In genomic region chr22:47337161-47337621, GRCh38 we compare ENCODE assay signal across 9 cellular contexts.
DNase-seq lines count a peak whose midpoint lies in the region; ATAC-seq and TF ChIP-seq lines count a peak whose summit lies in the region.
"Had no signal": no experiment of that assay in that cellular context is flagged by ENCODE, and none has a peak within 500 bp of the region (broad histone marks: within the 10 kb centered on the region; RNA-seq: fewer than 3 reads in every experiment).

No MANE protein-coding gene starts in this region.

- no peak for TF ChIP-seq CTCF in brain microvascular endothelial cell (IDR thresholded peaks at IDR 0.05; ENCODE audit: low read depth, low read length, missing control alignments)
- no peak for TF ChIP-seq CTCF in natural killer cell (IDR thresholded peaks at IDR 0.05)
- TF ChIP-seq CTCF in tibial nerve (IDR thresholded peaks at IDR 0.05), result no peak

- peaks cover 0 to 6% of the 10 kb centered on the region in 2 donors for H3K4me1 Mint-ChIP-seq in natural killer cell
- H3K4me1 Mint-ChIP-seq in activated CD4-positive, alpha-beta memory T cell treated with anti-CD3 and anti-CD28 coated beads, Interleukin-2, amount 10 ng/mL, durations not matched to agents 7 days and 5 days, result no peaks in the 10 kb centered on the region

- no peaks in the 10 kb centered on the region for H3K4me1 ChIP-seq in tibial nerve
- H3K4me1 ChIP-seq: suprapubic skin had no signal

- intact Hi-C loops in natural killer cell (cut with micrococcal nuclease), result no loop called here

- peak overlapping the region; percentile 35 for H3K27ac ChIP-seq in brain microvascular endothelial cell
- peak overlapping the region in 1 of 4 donors; percentile 13 for H3K27ac ChIP-seq in tibial nerve
- H3K27ac ChIP-seq: suprapubic skin had no signal

- peaks cover 17 to 18% of the 10 kb centered on the region in 2 donors for H3K27me3 Mint-ChIP-seq in natural killer cell (ENCODE audit: low read depth in 2 of 2)
- H3K27me3 Mint-ChIP-seq in activated CD4-positive, alpha-beta memory T cell treated with anti-CD3 and anti-CD28 coated beads, Interleukin-2, amount 10 ng/mL, durations not matched to agents 7 days and 5 days, result peaks cover 3% of the 10 kb centered on the region

- ATAC-seq in natural killer cell, result peak; percentile 44 to 86 (median 80)

- H3K27ac Mint-ChIP-seq in natural killer cell, result peak overlapping the region; percentile 47 to 74
- H3K27ac Mint-ChIP-seq in activated CD4-positive, alpha-beta memory T cell treated with anti-CD3 and anti-CD28 coated beads, Interleukin-2, amount 10 ng/mL, durations not matched to agents 7 days and 5 days, result no peak overlapping the region

- in situ Hi-C loops in brain microvascular endothelial cell (cut with HindIII; ENCODE audit: low pct_ligation_motif_present, low sequenced_read_pairs), result no loop called here

- POLR2A ChIA-PET in activated CD4-positive, alpha-beta memory T cell treated with anti-CD3 and anti-CD28 coated beads, Interleukin-2, amount 10 ng/mL, durations not matched to agents 7 days and 5 days (lab: Charles Lee), result no interaction called here

- peaks cover 5% of the 10 kb centered on the region in 2 donors for H3K9me3 Mint-ChIP-seq in natural killer cell
- H3K9me3 Mint-ChIP-seq in activated CD4-positive, alpha-beta memory T cell treated with anti-CD3 and anti-CD28 coated beads, Interleukin-2, amount 10 ng/mL, durations not matched to agents 7 days and 5 days, result peaks cover 5% of the 10 kb centered on the region

- no peaks in the 10 kb centered on the region for H3K36me3 ChIP-seq in brain microvascular endothelial cell (replicated peaks)
- H3K36me3 ChIP-seq in tibial nerve, result no peaks in the 10 kb centered on the region
- H3K36me3 ChIP-seq: suprapubic skin had no signal

- no peak overlapping the region for H3K4me3 ChIP-seq in brain microvascular endothelial cell (ENCODE audit: low read depth, low read length)
- H3K4me3 ChIP-seq in tibial nerve, result peak overlapping the region in 1 of 4 donors; percentile 24
- H3K4me3 ChIP-seq: suprapubic skin had no signal

- TF ChIP-seq POLR2A in tibial nerve (IDR thresholded peaks at IDR 0.05), result no peak

- DNase-seq in D341Med (ENCODE audit: low spot score), result peak; percentile 50
- DNase-seq in NCI-H446 (lab: John Stamatoyannopoulos, UW), result peak; percentile 9 to 61
- peak; percentile 40 for DNase-seq in brain microvascular endothelial cell
- DNase-seq in natural killer cell, result no peak
- no peak for DNase-seq in activated CD4-positive, CD25-positive, alpha-beta regulatory T cell treated with anti-CD3 and anti-CD28 coated beads, Interleukin-2, amount 50 U/mL, for 72 hours
- no peak for DNase-seq in tibial nerve (ENCODE audit: low spot score in 2 of 2)
- DNase-seq in activated CD4-positive, alpha-beta memory T cell treated with anti-CD3 and anti-CD28 coated beads, Interleukin-2, amount 10 ng/mL, durations not matched to agents 7 days and 5 days, result no peak
- no peak for DNase-seq in epidermal melanocyte (ENCODE audit: insufficient read length, low spot score)

- no peaks in the 10 kb centered on the region for H3K36me3 Mint-ChIP-seq in natural killer cell
- H3K36me3 Mint-ChIP-seq in activated CD4-positive, alpha-beta memory T cell treated with anti-CD3 and anti-CD28 coated beads, Interleukin-2, amount 10 ng/mL, durations not matched to agents 7 days and 5 days (ENCODE audit: low read depth), result no peaks in the 10 kb centered on the region

- peaks cover 0 to 21% (median 0%) of the 10 kb centered on the region in 4 donors for H3K9me3 ChIP-seq in tibial nerve
- H3K9me3 ChIP-seq: suprapubic skin had no signal

- 45 to 64% methylated on average over 8 of the region's 8 CpGs for WGBS in tibial nerve, 2 donors

- H3K4me3 Mint-ChIP-seq in natural killer cell, result peak overlapping the region; percentile 78
- no peak overlapping the region for H3K4me3 Mint-ChIP-seq in activated CD4-positive, alpha-beta memory T cell treated with anti-CD3 and anti-CD28 coated beads, Interleukin-2, amount 10 ng/mL, durations not matched to agents 7 days and 5 days

- CTCF ChIA-PET in activated CD4-positive, alpha-beta memory T cell treated with anti-CD3 and anti-CD28 coated beads, Interleukin-2, amount 10 ng/mL, durations not matched to agents 7 days and 5 days (lab: Charles Lee), result no interaction called here

- no peak for TF ChIP-seq EP300 in tibial nerve (IDR thresholded peaks at IDR 0.05)

- H3K27me3 ChIP-seq in brain microvascular endothelial cell (replicated peaks) (no peaks in the 10 kb centered on the region), tibial nerve (no peaks in the 10 kb centered on the region)
- H3K27me3 ChIP-seq: suprapubic skin had no signal

Comparison
In these comparisons a context has a peak if more than half of its experiments do, and no peak if none do; other contexts are left out.
1. DNase-seq: peak in D341Med (single experiment), NCI-H446 (2 of 2) and brain microvascular endothelial cell (single experiment); none in natural killer cell (single experiment), activated CD4-positive, CD25-positive, alpha-beta regulatory T cell treated with anti-CD3 and anti-CD28 coated beads, Interleukin-2, amount 50 U/mL, for 72 hours (single experiment), tibial nerve (0 of 2), activated CD4-positive, alpha-beta memory T cell treated with anti-CD3 and anti-CD28 coated beads, Interleukin-2, amount 10 ng/mL, durations not matched to agents 7 days and 5 days (single experiment) and epidermal melanocyte (single experiment).